Comparison of ENCODE assay signal across 8 cellular contexts in the genomic region with DNA sequence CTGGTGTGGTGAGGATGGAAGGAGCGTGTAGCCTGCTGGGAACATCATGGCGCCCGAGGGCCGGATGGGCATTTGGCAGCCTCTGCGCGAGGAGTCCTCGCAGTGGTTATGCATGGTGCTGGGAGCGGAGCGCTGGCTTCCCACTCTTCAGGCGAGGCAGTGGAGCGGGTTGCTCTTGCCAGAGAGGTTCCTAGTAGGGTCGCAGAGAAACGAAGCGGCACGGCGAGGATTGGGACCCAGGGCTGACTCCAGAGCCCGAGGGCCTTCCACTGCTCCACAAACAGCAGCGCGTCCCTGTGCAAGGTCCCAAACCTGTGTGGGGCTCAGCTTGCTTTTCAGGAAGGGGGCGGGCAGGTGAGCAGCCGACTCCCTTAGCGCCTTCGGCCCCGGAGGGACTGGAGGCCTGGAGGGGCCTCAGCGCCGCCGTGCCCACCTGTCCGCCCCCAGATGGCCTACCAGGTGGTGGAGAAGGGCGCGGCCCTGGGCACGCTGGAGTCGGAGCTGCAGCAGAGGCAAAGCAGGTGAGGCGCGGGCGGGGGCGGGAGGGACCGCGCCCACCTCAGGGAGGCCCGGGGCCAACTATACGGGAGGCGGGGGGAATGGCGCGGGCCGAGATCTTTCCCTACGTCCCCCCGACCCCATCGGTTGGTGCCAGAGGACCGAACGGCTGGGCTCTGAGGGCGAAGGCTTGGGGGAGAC. TPM values are rescaled to one million over a fixed set of nuclear protein-coding genes. Genes with fewer than 3 reads are reported as not detected.
A peak's percentile ranks its signal among the peaks of the same experiment; 100 is the strongest.
DNase-seq lines count a peak whose midpoint lies in the region; ATAC-seq and TF ChIP-seq lines count a peak whose summit lies in the region.

No MANE protein-coding gene starts in this region.

- peak; percentile 4 for ATAC-seq in PC-3
- no peak for ATAC-seq in gastroesophageal sphincter
- no peak for ATAC-seq in HG02840 (IDR thresholded peaks at IDR 0.05; ENCODE audit: low FRiP score, unreplicated experiment)

- CTCF ChIA-PET in PC-3 (lab: Charles Lee) = no interaction called here

- WGBS in gastroesophageal sphincter (ENCODE audit: low coverage in 1 of 2), 2 donors = 19% methylated on average over 5 of the region's 50 CpGs; no CpG with 5 or more reads in 1 of the 2 donors

- DNase-seq in GM06990 (ENCODE audit: extremely low read depth, insufficient read length) = no peak
- no peak for DNase-seq in PC-3
- no peak for DNase-seq in NCI-H446 (lab: John Stamatoyannopoulos, UW)
- no peak for DNase-seq in stimulated activated naive CD4-positive, alpha-beta T cell (lab: John Stamatoyannopoulos, UW)
- DNase-seq in SJCRH30 = no peak

- H2AFZ ChIP-seq in PC-3 (ENCODE audit: low read length) = peak overlapping the region; percentile 70

- intact Hi-C loops in PC-3 (cut with micrococcal nuclease) = no loop called here

- H3K9ac ChIP-seq in PC-3 (ENCODE audit: low read length) (peak overlapping the region; percentile 56), rectal smooth muscle tissue (ENCODE audit: low read length) (peak overlapping the region; percentile 59)

- TF ChIP-seq POLR2A in gastroesophageal sphincter (IDR thresholded peaks at IDR 0.05) = no peak

- H3K9me3 ChIP-seq in PC-3 (ENCODE audit: low read length) (no peaks in the 10 kb centered on the region), gastroesophageal sphincter (no peaks in the 10 kb centered on the region), SJCRH30 (replicated peaks) (no peaks in the 10 kb centered on the region)

- H4K20me1 ChIP-seq in PC-3 (ENCODE audit: low read length) = no peaks in the 10 kb centered on the region

- H3K9me2 ChIP-seq in PC-3 (replicated peaks; ENCODE audit: low read length) = no peaks in the 10 kb centered on the region

- peak overlapping the region; percentile 80 for H3K4me2 ChIP-seq in PC-3 (ENCODE audit: low read length)

- POLR2A ChIA-PET in PC-3 (lab: Charles Lee; ENCODE audit: unreplicated experiment) = no interaction called here

- no peak for TF ChIP-seq EP300 in gastroesophageal sphincter (IDR thresholded peaks at IDR 0.05)

- no peaks in the 10 kb centered on the region for H3K27me3 ChIP-seq in GM06990 (replicated peaks; ENCODE audit: control insufficient read depth, insufficient read depth, low read length)
- H3K27me3 ChIP-seq in PC-3 (ENCODE audit: low read length) = no peaks in the 10 kb centered on the region
- H3K27me3 ChIP-seq in gastroesophageal sphincter = no peaks in the 10 kb centered on the region
- H3K27me3 ChIP-seq in rectal smooth muscle tissue (ENCODE audit: control insufficient read depth, insufficient read depth, low read length) = no peaks in the 10 kb centered on the region
- no peaks in the 10 kb centered on the region for H3K27me3 ChIP-seq in SJCRH30

- no peaks in the 10 kb centered on the region for H3K79me2 ChIP-seq in PC-3 (ENCODE audit: low read length)

- H3K36me3 ChIP-seq in GM06990 (ENCODE audit: control insufficient read depth, insufficient read depth, low read length) (peaks cover 26% of the 10 kb centered on the region), PC-3 (ENCODE audit: low read depth, low read length) (no peaks in the 10 kb centered on the region), gastroesophageal sphincter (peaks cover 0 to 40% of the 10 kb centered on the region in 2 donors), rectal smooth muscle tissue (ENCODE audit: control insufficient read depth, insufficient read depth, low read length) (peaks cover 2% of the 10 kb centered on the region), SJCRH30 (no peaks in the 10 kb centered on the region)

- peaks cover 11% of the 10 kb centered on the region for H3K4me1 ChIP-seq in PC-3 (ENCODE audit: insufficient read depth, low read length)
- H3K4me1 ChIP-seq in gastroesophageal sphincter = peaks cover 0 to 29% (median 6%) of the 10 kb centered on the region in 3 donors
- peaks cover 6% of the 10 kb centered on the region for H3K4me1 ChIP-seq in rectal smooth muscle tissue (ENCODE audit: control insufficient read depth, insufficient read depth, low read length)
- peaks cover 3% of the 10 kb centered on the region for H3K4me1 ChIP-seq in SJCRH30

- H3K4me3 ChIP-seq in GM06990 (replicated peaks; ENCODE audit: low read depth, low read length) = peak overlapping the region; percentile 25
- H3K4me3 ChIP-seq in PC-3 (ENCODE audit: low read length) = peak overlapping the region; percentile 61
- H3K4me3 ChIP-seq in gastroesophageal sphincter = peak overlapping the region; percentile 34 to 58
- peak overlapping the region; percentile 88 for H3K4me3 ChIP-seq in rectal smooth muscle tissue (ENCODE audit: low read length)
- no peak overlapping the region for H3K4me3 ChIP-seq in SJCRH30

- BruUV-seq in PC-3 (replicated peaks; lab: Mats Ljungman, UMichigan) = TSS peak; percentile 50

- TF ChIP-seq CTCF in GM06990 (IDR thresholded peaks at IDR 0.05; ENCODE audit: insufficient read depth, low read length, poor library complexity, severe bottlenecking) (no peak), PC-3 (conservative IDR thresholded peaks at IDR 0.05; ENCODE audit: low read depth, low read length) (no peak), gastroesophageal sphincter (IDR thresholded peaks at IDR 0.05) (no peak)

- no peaks in the 10 kb centered on the region for H3F3A ChIP-seq in PC-3 (ENCODE audit: low read length, unreplicated experiment)

- H3K27ac ChIP-seq in PC-3 (ENCODE audit: low read length) (no peak overlapping the region), gastroesophageal sphincter (peak overlapping the region; percentile 3 to 84 (median 76)), rectal smooth muscle tissue (ENCODE audit: low read depth, low read length) (peak overlapping the region; percentile 49), SJCRH30 (no peak overlapping the region)

RNA-seq across cellular contexts. Expression of a gene that starts 7.2 kb away (rescaled TPM):
- total RNA-seq in PC-3 (2014; rRNA removed) = 12.2 and 16.2 TPM in 2 replicates
- total RNA-seq in gastroesophageal sphincter = 10 to 100 TPM in 3 of 4 donors, 1 to 10 TPM in 1; 8.3 to 27.9 (median 16.5) TPM
- total RNA-seq in SJCRH30 (2014; rRNA removed; shearing (Covaris generic)) = 2.9 and 6.8 TPM in 2 replicates

RNA-seq across cellular contexts. Expression of a gene that starts 27.5 kb away (rescaled TPM):
- total RNA-seq in PC-3 (2014; rRNA removed) (284 and 362 TPM in 2 replicates), gastroesophageal sphincter (10 to 100 TPM; 35.8 to 56.6 (median 45.0) TPM)
- total RNA-seq in SJCRH30 (2014; rRNA removed; shearing (Covaris generic)) = 6.0 and 10.3 TPM in 2 replicates

Comparison
In these comparisons a context has a peak if more than half of its experiments do, and no peak if none do; other contexts are left out.
1. H3K27ac ChIP-seq: peak in gastroesophageal sphincter (4 of 4) and rectal smooth muscle tissue (single experiment); none in PC-3 (single experiment) and SJCRH30 (single experiment).